Comparison of ENCODE assay signal across 33 cellular contexts in genomic region chr17:70437656-70438055, GRCh38.
"Had no signal": no experiment of that assay in that cellular context is flagged by ENCODE, and none has a peak within 500 bp of the region (broad histone marks: within the 10 kb centered on the region; RNA-seq: fewer than 3 reads in every experiment).

No MANE protein-coding gene starts in this region.

- H3K27me3 Mint-ChIP-seq: activated CD4-positive, alpha-beta memory T cell treated with anti-CD3 and anti-CD28 coated beads for 36 hours; activated CD4-positive, alpha-beta T cell treated with anti-CD3 and anti-CD28 coated beads for 36 hours; activated CD4-positive, alpha-beta T cell treated with anti-CD3 and anti-CD28 coated beads, Interleukin-2, amount 10 ng/mL, durations not matched to agents 24 days and 14 days; activated CD8-positive, alpha-beta memory T cell treated with anti-CD3 and anti-CD28 coated beads, Interleukin-2, amount 10 ng/mL, durations not matched to agents 7 days and 5 days; activated T-cell treated with anti-CD3 and anti-CD28 coated beads, Interleukin-2, amount 50 U/mL, for 24 hours; central memory CD8-positive, alpha-beta T cell had no signal

- H3K4me3 ChIP-seq: coronary artery, dorsolateral prefrontal cortex, esophagus muscularis mucosa, gastrocnemius medialis, heart left ventricle had no signal

- H3K4me1 ChIP-seq: esophagus muscularis mucosa, foreskin keratinocyte, gastrocnemius medialis, heart left ventricle had no signal

- H3K27ac ChIP-seq: brain microvascular endothelial cell, coronary artery, dorsolateral prefrontal cortex, esophagus muscularis mucosa, foreskin keratinocyte, gastrocnemius medialis, heart left ventricle had no signal

- H3K4me3 Mint-ChIP-seq: activated CD4-positive, alpha-beta memory T cell treated with anti-CD3 and anti-CD28 coated beads for 36 hours; activated CD4-positive, alpha-beta T cell treated with anti-CD3 and anti-CD28 coated beads for 36 hours; activated CD4-positive, alpha-beta T cell treated with anti-CD3 and anti-CD28 coated beads, Interleukin-2, amount 10 ng/mL, durations not matched to agents 24 days and 14 days; activated CD8-positive, alpha-beta memory T cell treated with anti-CD3 and anti-CD28 coated beads, Interleukin-2, amount 10 ng/mL, durations not matched to agents 7 days and 5 days; activated CD8-positive, alpha-beta T cell treated with anti-CD3 and anti-CD28 coated beads, Interleukin-2, amount 10 ng/mL, durations not matched to agents 7 days and 5 days; activated naive CD8-positive, alpha-beta T cell; activated T-cell treated with anti-CD3 and anti-CD28 coated beads, Interleukin-2, amount 50 U/mL, for 24 hours; activated T-cell treated with anti-CD3 and anti-CD28 coated beads, Interleukin-2, amount 50 U/mL, for 72 hours; central memory CD8-positive, alpha-beta T cell; dendritic cell treated with granulocyte-macrophage colony-stimulating factor and Interleukin-4, amounts not matched to agents 40 ng/mL and 50 ng/mL, for 4 days; endodermal cell had no signal

- H3K4me1 Mint-ChIP-seq: activated CD4-positive, alpha-beta T cell treated with anti-CD3 and anti-CD28 coated beads for 36 hours; activated CD4-positive, alpha-beta T cell treated with anti-CD3 and anti-CD28 coated beads, Interleukin-2, amount 10 ng/mL, durations not matched to agents 24 days and 14 days; activated CD8-positive, alpha-beta memory T cell treated with anti-CD3 and anti-CD28 coated beads, Interleukin-2, amount 10 ng/mL, durations not matched to agents 7 days and 5 days; central memory CD8-positive, alpha-beta T cell; endodermal cell had no signal

- H3K9me3 Mint-ChIP-seq: activated CD4-positive, alpha-beta memory T cell treated with anti-CD3 and anti-CD28 coated beads for 36 hours; activated CD4-positive, alpha-beta T cell treated with anti-CD3 and anti-CD28 coated beads, Interleukin-2, amount 10 ng/mL, durations not matched to agents 24 days and 14 days; activated T-cell treated with anti-CD3 and anti-CD28 coated beads, Interleukin-2, amount 50 U/mL, for 24 hours; dendritic cell treated with granulocyte-macrophage colony-stimulating factor and Interleukin-4, amounts not matched to agents 40 ng/mL and 50 ng/mL, for 4 days; endodermal cell had no signal

- H3K36me3 ChIP-seq: brain microvascular endothelial cell, esophagus muscularis mucosa, gastrocnemius medialis, heart left ventricle had no signal

- H3K27ac Mint-ChIP-seq: activated CD4-positive, alpha-beta memory T cell treated with anti-CD3 and anti-CD28 coated beads for 36 hours; activated CD4-positive, alpha-beta T cell treated with anti-CD3 and anti-CD28 coated beads for 36 hours; activated CD4-positive, alpha-beta T cell treated with anti-CD3 and anti-CD28 coated beads, Interleukin-2, amount 10 ng/mL, durations not matched to agents 24 days and 14 days; activated CD8-positive, alpha-beta memory T cell treated with anti-CD3 and anti-CD28 coated beads, Interleukin-2, amount 10 ng/mL, durations not matched to agents 7 days and 5 days; activated CD8-positive, alpha-beta T cell treated with anti-CD3 and anti-CD28 coated beads, Interleukin-2, amount 10 ng/mL, durations not matched to agents 7 days and 5 days; activated naive CD8-positive, alpha-beta T cell; activated T-cell treated with anti-CD3 and anti-CD28 coated beads, Interleukin-2, amount 50 U/mL, for 24 hours; activated T-cell treated with anti-CD3 and anti-CD28 coated beads, Interleukin-2, amount 50 U/mL, for 72 hours; dendritic cell treated with granulocyte-macrophage colony-stimulating factor and Interleukin-4, amounts not matched to agents 40 ng/mL and 50 ng/mL, for 4 days; endodermal cell had no signal

- H3K9me3 ChIP-seq: esophagus muscularis mucosa, gastrocnemius medialis, heart left ventricle had no signal

- FAIRE-seq: astrocyte, bronchial epithelial cell had no signal

- ATAC-seq: activated CD4-positive, alpha-beta T cell treated with anti-CD3 and anti-CD28 coated beads for 36 hours; activated CD8-positive, alpha-beta memory T cell treated with anti-CD3 and anti-CD28 coated beads, Interleukin-2, amount 10 ng/mL, durations not matched to agents 7 days and 5 days; activated CD8-positive, alpha-beta T cell treated with anti-CD3 and anti-CD28 coated beads, Interleukin-2, amount 10 ng/mL, durations not matched to agents 7 days and 5 days; activated T-cell treated with anti-CD3 and anti-CD28 coated beads, Interleukin-2, amount 50 U/mL, for 72 hours; foreskin keratinocyte; gastrocnemius medialis; heart left ventricle had no signal

- H3K36me3 Mint-ChIP-seq: activated CD4-positive, alpha-beta memory T cell treated with anti-CD3 and anti-CD28 coated beads for 36 hours; activated CD8-positive, alpha-beta memory T cell treated with anti-CD3 and anti-CD28 coated beads, Interleukin-2, amount 10 ng/mL, durations not matched to agents 7 days and 5 days; activated naive CD8-positive, alpha-beta T cell had no signal

- DNase-seq: activated CD4-positive, alpha-beta memory T cell treated with anti-CD3 and anti-CD28 coated beads for 36 hours; activated CD4-positive, alpha-beta T cell treated with anti-CD3 and anti-CD28 coated beads for 36 hours; activated CD4-positive, alpha-beta T cell treated with anti-CD3 and anti-CD28 coated beads, Interleukin-2, amount 10 ng/mL, durations not matched to agents 24 days and 14 days; activated CD4-positive, CD25-positive, alpha-beta regulatory T cell; activated CD4-positive, CD25-positive, alpha-beta regulatory T cell treated with anti-CD3 and anti-CD28 coated beads, Interleukin-2, amount 50 U/mL, for 72 hours; activated CD8-positive, alpha-beta memory T cell treated with anti-CD3 and anti-CD28 coated beads, Interleukin-2, amount 10 ng/mL, durations not matched to agents 7 days and 5 days; activated CD8-positive, alpha-beta memory T cell treated with anti-CD3 and anti-CD28 coated beads, Interleukin-2, amount 50 U/mL, for 4 hours; activated CD8-positive, alpha-beta T cell treated with anti-CD3 and anti-CD28 coated beads, Interleukin-2, amount 10 ng/mL, durations not matched to agents 7 days and 5 days; activated effector memory CD4-positive, alpha-beta T cell treated with Interleukin-2 at 50 U/mL for 16 hours; activated gamma-delta T cell treated with Interleukin-2 at 50 U/mL for 16 hours; activated naive CD4-positive, alpha-beta T cell treated with anti-CD3 and anti-CD28 coated beads, Interleukin-2, amount 50 U/mL, for 16 hours; activated naive CD4-positive, alpha-beta T cell treated with Interleukin-2 at 50 U/mL for 16 hours; activated T-cell treated with anti-CD3 and anti-CD28 coated beads, Interleukin-2, amount 50 U/mL, for 24 hours; activated T-cell treated with anti-CD3 and anti-CD28 coated beads, Interleukin-2, amount 50 U/mL, for 72 hours; amniotic stem cell; anterior cingulate cortex; brain microvascular endothelial cell; dorsolateral prefrontal cortex; effector memory CD4-positive, alpha-beta T cell; endodermal cell; erythroblast; foreskin keratinocyte; gastrocnemius medialis; glutamatergic neuron; heart left ventricle; T-helper 2 cell had no signal

- H3K27me3 ChIP-seq: brain microvascular endothelial cell, dorsolateral prefrontal cortex, esophagus muscularis mucosa, foreskin keratinocyte, gastrocnemius medialis, heart left ventricle had no signal
